Comparison of ENCODE assay signal across 11 cellular contexts in genomic region chr15:38255690-38256089, GRCh38. TPM values are rescaled to one million over a fixed set of nuclear protein-coding genes. Genes with fewer than 3 reads are reported as not detected.
DNase-seq lines count a peak whose midpoint lies in the region; ATAC-seq and TF ChIP-seq lines count a peak whose summit lies in the region.
"Had no signal": no experiment of that assay in that cellular context is flagged by ENCODE, and none has a peak within 500 bp of the region (broad histone marks: within the 10 kb centered on the region; RNA-seq: fewer than 3 reads in every experiment).

No MANE protein-coding gene starts in this region.

- no peak overlapping the region for H2BK15ac ChIP-seq in mesenchymal stem cell (ENCODE audit: low read depth, poor library complexity, severe bottlenecking)

- H3K4me3 ChIP-seq in heart right ventricle (peak overlapping the region in 6 of 10 donors; percentile 73 to 94 (median 90)), coronary artery (peak overlapping the region; percentile 94), mesenchymal stem cell (ENCODE audit: insufficient read depth in 1 of 2, low read depth in 1 of 2, low read length in 2 of 2) (peak overlapping the region in 1 of 2 experiments; percentile 96), upper lobe of left lung (peak overlapping the region in 1 of 4 donors; percentile 93)
- H3K4me3 ChIP-seq: SK-N-MC had no signal

- no peak overlapping the region for H3K27ac Mint-ChIP-seq in activated CD8-positive, alpha-beta memory T cell treated with anti-CD3 and anti-CD28 coated beads, Interleukin-2, amount 10 ng/mL, durations not matched to agents 7 days and 5 days
- H3K27ac Mint-ChIP-seq: activated CD8-positive, alpha-beta T cell treated with anti-CD3 and anti-CD28 coated beads, Interleukin-2, amount 10 ng/mL, durations not matched to agents 7 days and 5 days had no signal

- H2BK12ac ChIP-seq in mesenchymal stem cell (ENCODE audit: low read length in 2 of 2) = no peak overlapping the region

- no peak for ATAC-seq in heart right ventricle
- no peak for ATAC-seq in Right ventricle myocardium superior (ENCODE audit: poor library complexity)
- no peak for ATAC-seq in upper lobe of left lung (ENCODE audit: low FRiP score in 2 of 2)
- no peak for ATAC-seq in activated CD8-positive, alpha-beta memory T cell treated with anti-CD3 and anti-CD28 coated beads, Interleukin-2, amount 10 ng/mL, durations not matched to agents 7 days and 5 days
- no peak for ATAC-seq in HG03521 (IDR thresholded peaks at IDR 0.05; ENCODE audit: unreplicated experiment)
- ATAC-seq: activated CD8-positive, alpha-beta T cell treated with anti-CD3 and anti-CD28 coated beads, Interleukin-2, amount 10 ng/mL, durations not matched to agents 7 days and 5 days had no signal

- H2BK120ac ChIP-seq in mesenchymal stem cell (ENCODE audit: low read depth, low read length) = no peak overlapping the region

- H2AFZ ChIP-seq in mesenchymal stem cell (ENCODE audit: low read depth, low read length) = no peak overlapping the region

- H3K4ac ChIP-seq in mesenchymal stem cell (ENCODE audit: low read depth in 1 of 2, low read length in 2 of 2) = no peak overlapping the region

- no peaks in the 10 kb centered on the region for H3K79me1 ChIP-seq in mesenchymal stem cell (replicated peaks; ENCODE audit: low read length, poor library complexity, severe bottlenecking)

- DNase-seq in heart right ventricle (no peak), Right ventricle myocardium superior (no peak), coronary artery (ENCODE audit: low spot score) (no peak), mesenchymal stem cell (no peak), upper lobe of left lung (no peak)
- no peak for DNase-seq in activated CD8-positive, alpha-beta memory T cell treated with anti-CD3 and anti-CD28 coated beads, Interleukin-2, amount 10 ng/mL, durations not matched to agents 7 days and 5 days
- DNase-seq in stimulated activated CD4-positive, alpha-beta T cell treated with anti-CD3 and anti-CD28 coated beads, Interleukin-4, amount 100 ng/mL, for 4 hours = no peak
- DNase-seq: activated CD8-positive, alpha-beta T cell treated with anti-CD3 and anti-CD28 coated beads, Interleukin-2, amount 10 ng/mL, durations not matched to agents 7 days and 5 days; stimulated activated naive CD4-positive, alpha-beta T cell treated with Interleukin-2 at 50 U/mL for 16 hours had no signal

- no peaks in the 10 kb centered on the region for H3K36me3 ChIP-seq in heart right ventricle
- H3K36me3 ChIP-seq in mesenchymal stem cell (ENCODE audit: control insufficient read depth in 1 of 2, insufficient read depth in 2 of 2, low read depth in 1 of 2, low read length in 2 of 2) = no peaks in the 10 kb centered on the region
- H3K36me3 ChIP-seq in upper lobe of left lung = no peaks in the 10 kb centered on the region

- H3K18ac ChIP-seq in mesenchymal stem cell (ENCODE audit: low read depth in 1 of 2, low read length in 2 of 2) = no peak overlapping the region

- H3K27ac ChIP-seq in heart right ventricle = peak overlapping the region in 6 of 10 donors; percentile 11 to 100 (median 99)
- H3K27ac ChIP-seq in coronary artery = peak overlapping the region; percentile 38 to 52
- H3K27ac ChIP-seq in mesenchymal stem cell (ENCODE audit: low read length, poor library complexity, severe bottlenecking) = no peak overlapping the region
- H3K27ac ChIP-seq in upper lobe of left lung = peak overlapping the region in 3 of 4 donors; percentile 2 to 29 (median 10)
- H3K27ac ChIP-seq: SK-N-MC had no signal

- H3K4me3 Mint-ChIP-seq in activated CD8-positive, alpha-beta memory T cell treated with anti-CD3 and anti-CD28 coated beads, Interleukin-2, amount 10 ng/mL, durations not matched to agents 7 days and 5 days = no peak overlapping the region
- H3K4me3 Mint-ChIP-seq: activated CD8-positive, alpha-beta T cell treated with anti-CD3 and anti-CD28 coated beads, Interleukin-2, amount 10 ng/mL, durations not matched to agents 7 days and 5 days had no signal

- H3K4me1 ChIP-seq in heart right ventricle (peaks cover 0 to 63% (median 54%) of the 10 kb centered on the region in 9 donors), mesenchymal stem cell (ENCODE audit: control insufficient read depth, insufficient read depth, low read depth, low read length) (no peaks in the 10 kb centered on the region), upper lobe of left lung (peaks cover 14 to 45% (median 26%) of the 10 kb centered on the region in 4 donors)

- no peaks in the 10 kb centered on the region for H3K36me3 Mint-ChIP-seq in activated CD8-positive, alpha-beta memory T cell treated with anti-CD3 and anti-CD28 coated beads, Interleukin-2, amount 10 ng/mL, durations not matched to agents 7 days and 5 days

- WGBS in heart right ventricle, 2 donors = 44 to 55% methylated on average over 2 of the region's 2 CpGs
- WGBS in mesenchymal stem cell = 64% methylated on average over 1 of the region's 2 CpGs
- WGBS in upper lobe of left lung, 2 donors = 31 to 35% methylated on average over 2 of the region's 2 CpGs

- H3K27me3 ChIP-seq in heart right ventricle (peaks cover 0 to 3% (median 0%) of the 10 kb centered on the region in 7 donors), mesenchymal stem cell (ENCODE audit: control insufficient read depth in 1 of 2, insufficient read depth in 1 of 2, low read length in 2 of 2) (no peaks in the 10 kb centered on the region), upper lobe of left lung (no peaks in the 10 kb centered on the region)

- no peak overlapping the region for H3K4me2 ChIP-seq in mesenchymal stem cell (ENCODE audit: low read length, poor library complexity, severe bottlenecking)

- no peak overlapping the region for H4K91ac ChIP-seq in mesenchymal stem cell (ENCODE audit: low read length)

- peaks cover 47% of the 10 kb centered on the region for H3K27me3 Mint-ChIP-seq in activated CD8-positive, alpha-beta memory T cell treated with anti-CD3 and anti-CD28 coated beads, Interleukin-2, amount 10 ng/mL, durations not matched to agents 7 days and 5 days

- H2BK5ac ChIP-seq in mesenchymal stem cell (ENCODE audit: low read depth, low read length, poor library complexity, severe bottlenecking) = no peak overlapping the region

- intact Hi-C loops in heart right ventricle (cut with DNase I) (loop anchor here in 3 of 10 donors (10.0 kb wide), 3 partner anchors 49 to 99 kb away; no protein-coding TSS in a partner anchor), Right ventricle myocardium superior (cut with DNase I) (loop anchor here (10.0 kb wide), 1 partner anchor 89 kb away; no protein-coding TSS in a partner anchor)

- no peaks in the 10 kb centered on the region for H3K9me3 Mint-ChIP-seq in activated CD8-positive, alpha-beta memory T cell treated with anti-CD3 and anti-CD28 coated beads, Interleukin-2, amount 10 ng/mL, durations not matched to agents 7 days and 5 days (ENCODE audit: low read depth)

- CTCF ChIA-PET in activated CD8-positive, alpha-beta memory T cell treated with anti-CD3 and anti-CD28 coated beads, Interleukin-2, amount 10 ng/mL, durations not matched to agents 7 days and 5 days (lab: Charles Lee) = no interaction called here

- no peak overlapping the region for H3K14ac ChIP-seq in mesenchymal stem cell (ENCODE audit: low read length in 2 of 2)

- peak overlapping the region; percentile 95 for H3K9ac ChIP-seq in mesenchymal stem cell (ENCODE audit: low read length)

- no peak overlapping the region for H3K23ac ChIP-seq in mesenchymal stem cell (ENCODE audit: low read length in 2 of 2)

- H3K9me3 ChIP-seq in heart right ventricle = no peaks in the 10 kb centered on the region
- H3K9me3 ChIP-seq in mesenchymal stem cell (ENCODE audit: control insufficient read depth, low read length) = no peaks in the 10 kb centered on the region
- no peaks in the 10 kb centered on the region for H3K9me3 ChIP-seq in upper lobe of left lung

- TF ChIP-seq CTCF in heart right ventricle (IDR thresholded peaks at IDR 0.05) = no peak
- no peak for TF ChIP-seq CTCF in coronary artery (IDR thresholded peaks at IDR 0.05)
- TF ChIP-seq CTCF in upper lobe of left lung (IDR thresholded peaks at IDR 0.05) = no peak

- H3K4me1 Mint-ChIP-seq in activated CD8-positive, alpha-beta memory T cell treated with anti-CD3 and anti-CD28 coated beads, Interleukin-2, amount 10 ng/mL, durations not matched to agents 7 days and 5 days = peaks cover 25% of the 10 kb centered on the region

- H2AK5ac ChIP-seq in mesenchymal stem cell (ENCODE audit: low read length, severe bottlenecking) = no peak overlapping the region

- no peak overlapping the region for H4K8ac ChIP-seq in mesenchymal stem cell (ENCODE audit: low read length)

- TF ChIP-seq EP300 in upper lobe of left lung (IDR thresholded peaks at IDR 0.05) = no peak

- TF ChIP-seq POLR2A in upper lobe of left lung (IDR thresholded peaks at IDR 0.05) = no peak

RNA-seq across cellular contexts. Expression of gene SPRED1, which starts 3.1 kb away (rescaled TPM):
- total RNA-seq in heart right ventricle (10 to 100 TPM in 3 of 10 donors, 1 to 10 TPM in 7; 6.4 to 20.2 (median 7.6) TPM), Right ventricle myocardium superior (9.8 TPM), upper lobe of left lung (10 to 100 TPM; 30.9 to 73.4 (median 46.1) TPM)
- polyA plus RNA-seq in heart right ventricle = 1 to 10 TPM; 3.3 to 6.4 TPM
- 22.0 TPM for polyA plus RNA-seq in mesenchymal stem cell (2013, experiment 1 of 2)
- polyA plus RNA-seq in mesenchymal stem cell (2013, experiment 2 of 2) = 23.3 TPM
- total RNA-seq in activated CD8-positive, alpha-beta memory T cell treated with anti-CD3 and anti-CD28 coated beads, Interleukin-2, amount 10 ng/mL, durations not matched to agents 7 days and 5 days = under 1 TPM; 0.06 to 0.07 TPM

Comparison
In these comparisons a context has a peak if more than half of its experiments do, and no peak if none do; other contexts are left out.
1. RNA of gene SPRED1, which starts 3.1 kb away (total RNA-seq): 30.9 to 73.4 TPM in upper lobe of left lung, 9.8 TPM in Right ventricle myocardium superior (single experiment) and 6.4 to 20.2 TPM in heart right ventricle; 0.06 to 0.07 TPM in activated CD8-positive, alpha-beta memory T cell treated with anti-CD3 and anti-CD28 coated beads, Interleukin-2, amount 10 ng/mL, durations not matched to agents 7 days and 5 days; every median in the first group is over 4 times any median in the second.